Comparison of ENCODE assay signal across 8 cellular contexts in the genomic region with DNA sequence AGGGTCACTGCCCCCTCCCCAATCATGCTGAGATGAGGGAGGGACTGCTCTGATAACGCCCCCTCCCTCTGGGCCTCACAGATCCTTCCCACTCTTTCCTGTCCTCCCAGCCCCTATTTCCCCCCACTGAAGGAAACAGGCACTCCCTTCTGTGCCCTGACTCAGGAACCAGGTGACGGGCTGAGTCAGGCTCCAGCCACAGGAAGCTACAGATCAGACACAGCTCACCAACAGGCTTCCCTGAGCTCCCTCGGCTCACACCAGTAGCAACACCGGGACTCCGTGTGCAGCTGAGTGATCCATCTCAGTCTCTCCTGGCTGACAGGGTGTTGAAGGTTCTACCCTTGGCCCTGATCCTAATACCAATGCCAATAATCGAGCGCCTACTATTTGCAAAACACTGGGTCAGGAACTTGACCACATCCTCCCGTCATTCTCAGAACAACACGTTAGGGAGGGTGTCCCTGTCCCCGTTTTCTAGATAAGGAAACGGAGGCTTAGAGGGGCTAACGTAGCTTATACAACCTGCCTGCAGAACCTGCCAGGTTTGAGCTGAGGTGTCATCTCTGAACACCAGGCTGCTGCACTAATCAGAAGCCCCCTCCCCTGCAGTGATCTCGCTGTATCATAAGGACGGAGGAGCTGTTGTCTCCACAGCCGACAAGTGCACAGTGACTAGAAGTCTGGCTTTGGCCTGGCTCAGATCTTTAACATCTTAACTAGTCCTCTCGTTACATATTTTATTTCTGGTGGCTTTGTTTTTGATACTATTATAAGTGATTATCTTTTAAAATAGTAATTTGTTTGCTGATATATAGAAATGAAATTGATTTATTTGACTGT. TPM values are rescaled to one million over a fixed set of nuclear protein-coding genes. Genes with fewer than 3 reads are reported as not detected.
DNase-seq lines count a peak whose midpoint lies in the region; ATAC-seq lines count a peak whose summit lies in the region.
"Not testable (repeated sequence)": the region's sequence is repeated elsewhere in the genome, so short reads cannot be mapped to it uniquely, and the experiment has no call there.

No MANE protein-coding gene starts in this region.

- peak overlapping the region; percentile 70 for H3K4me3 Mint-ChIP-seq in T-helper 2 cell treated with Interferon-gamma antibody and Interleukin-4, amounts not matched to agents 5 μg/mL and 100 μg/mL, for 36 hours
- peak overlapping the region; percentile 44 to 62 for H3K4me3 Mint-ChIP-seq in activated T-cell treated with anti-CD3 and anti-CD28 coated beads, Interleukin-2, amount 50 U/mL, for 72 hours
- peak overlapping the region; percentile 16 for H3K4me3 Mint-ChIP-seq in central memory CD8-positive, alpha-beta T cell
- peak overlapping the region; percentile 69 for H3K4me3 Mint-ChIP-seq in natural killer cell treated with Interleukin-12 subunit alpha and Interleukin-12 subunit beta and Interleukin-15 and Interleukin-18, amount 100 ng/mL, for 72 hours
- peak overlapping the region; percentile 20 to 56 for H3K4me3 Mint-ChIP-seq in stimulated activated naive CD8-positive, alpha-beta T cell treated with anti-CD3 and anti-CD28 coated beads, Interleukin-15, amount 100 ng/mL, for 72 hours

- intact Hi-C loops in left ventricle myocardium superior (cut with micrococcal nuclease), result not testable (repeated sequence)

- H3K27ac Mint-ChIP-seq in T-helper 2 cell treated with Interferon-gamma antibody and Interleukin-4, amounts not matched to agents 5 μg/mL and 100 μg/mL, for 36 hours, result peak overlapping the region; percentile 72
- H3K27ac Mint-ChIP-seq in activated T-cell treated with anti-CD3 and anti-CD28 coated beads, Interleukin-2, amount 50 U/mL, for 72 hours, result peak overlapping the region; percentile 36
- peak overlapping the region; percentile 74 for H3K27ac Mint-ChIP-seq in central memory CD8-positive, alpha-beta T cell (ENCODE audit: low read depth)
- peak overlapping the region; percentile 70 to 95 for H3K27ac Mint-ChIP-seq in natural killer cell treated with Interleukin-12 subunit alpha and Interleukin-12 subunit beta and Interleukin-15 and Interleukin-18, amount 100 ng/mL, for 72 hours
- H3K27ac Mint-ChIP-seq in stimulated activated naive CD8-positive, alpha-beta T cell treated with anti-CD3 and anti-CD28 coated beads, Interleukin-15, amount 100 ng/mL, for 72 hours, result peak overlapping the region in 1 of 2 donors; percentile 61

- not testable (repeated sequence) for H3K9me3 Mint-ChIP-seq in T-helper 2 cell treated with Interferon-gamma antibody and Interleukin-4, amounts not matched to agents 5 μg/mL and 100 μg/mL, for 36 hours; activated T-cell treated with anti-CD3 and anti-CD28 coated beads, Interleukin-2, amount 50 U/mL, for 72 hours; central memory CD8-positive, alpha-beta T cell; natural killer cell treated with Interleukin-12 subunit alpha and Interleukin-12 subunit beta and Interleukin-15 and Interleukin-18, amount 100 ng/mL, for 72 hours; stimulated activated naive CD8-positive, alpha-beta T cell treated with anti-CD3 and anti-CD28 coated beads, Interleukin-15, amount 100 ng/mL, for 72 hours

- peaks cover 20% of the 10 kb centered on the region for H3K4me1 Mint-ChIP-seq in T-helper 2 cell treated with Interferon-gamma antibody and Interleukin-4, amounts not matched to agents 5 μg/mL and 100 μg/mL, for 36 hours (ENCODE audit: low read depth)
- peaks cover 20% of the 10 kb centered on the region for H3K4me1 Mint-ChIP-seq in activated T-cell treated with anti-CD3 and anti-CD28 coated beads, Interleukin-2, amount 50 U/mL, for 72 hours (ENCODE audit: low read depth)
- peaks cover 11% of the 10 kb centered on the region for H3K4me1 Mint-ChIP-seq in central memory CD8-positive, alpha-beta T cell
- peaks cover 18 to 21% of the 10 kb centered on the region in 2 donors for H3K4me1 Mint-ChIP-seq in natural killer cell treated with Interleukin-12 subunit alpha and Interleukin-12 subunit beta and Interleukin-15 and Interleukin-18, amount 100 ng/mL, for 72 hours (ENCODE audit: low read depth in 2 of 2)
- H3K4me1 Mint-ChIP-seq in stimulated activated naive CD8-positive, alpha-beta T cell treated with anti-CD3 and anti-CD28 coated beads, Interleukin-15, amount 100 ng/mL, for 72 hours, result peaks cover 40% of the 10 kb centered on the region

- DNase-seq in COLO829 (ENCODE audit: low spot score) (peak; percentile 20), Kasumi-1 (lab: John Stamatoyannopoulos, UW) (peak; percentile 42 to 61)
- DNase-seq in T-helper 2 cell treated with Interferon-gamma antibody and Interleukin-4, amounts not matched to agents 5 μg/mL and 100 μg/mL, for 36 hours (ENCODE audit: low spot score), result peak; percentile 56
- peak; percentile 51 to 55 for DNase-seq in activated T-cell treated with anti-CD3 and anti-CD28 coated beads, Interleukin-2, amount 50 U/mL, for 72 hours
- not testable (repeated sequence) for DNase-seq in central memory CD8-positive, alpha-beta T cell (ENCODE audit: low spot score in 2 of 2); left ventricle myocardium superior; natural killer cell treated with Interleukin-12 subunit alpha and Interleukin-12 subunit beta and Interleukin-15 and Interleukin-18, amount 100 ng/mL, for 72 hours (ENCODE audit: low spot score)
- DNase-seq in stimulated activated naive CD8-positive, alpha-beta T cell treated with anti-CD3 and anti-CD28 coated beads, Interleukin-15, amount 100 ng/mL, for 72 hours, result peak in 1 of 2 donors; percentile 51

- peak; percentile 95 to 99 for ATAC-seq in activated T-cell treated with anti-CD3 and anti-CD28 coated beads, Interleukin-2, amount 50 U/mL, for 72 hours (replicated peaks in 1 of 2)
- ATAC-seq in central memory CD8-positive, alpha-beta T cell (replicated peaks; ENCODE audit: extremely low read depth, poor library complexity, severe bottlenecking), result peak; percentile 88
- peak; percentile 67 for ATAC-seq in left ventricle myocardium superior
- peak; percentile 92 to 96 for ATAC-seq in natural killer cell treated with Interleukin-12 subunit alpha and Interleukin-12 subunit beta and Interleukin-15 and Interleukin-18, amount 100 ng/mL, for 72 hours
- peak; percentile 94 for ATAC-seq in stimulated activated naive CD8-positive, alpha-beta T cell treated with anti-CD3 and anti-CD28 coated beads, Interleukin-15, amount 100 ng/mL, for 72 hours

- peaks cover 23% of the 10 kb centered on the region for H3K36me3 Mint-ChIP-seq in T-helper 2 cell treated with Interferon-gamma antibody and Interleukin-4, amounts not matched to agents 5 μg/mL and 100 μg/mL, for 36 hours (ENCODE audit: low read depth)
- not testable (repeated sequence) for H3K36me3 Mint-ChIP-seq in activated T-cell treated with anti-CD3 and anti-CD28 coated beads, Interleukin-2, amount 50 U/mL, for 72 hours (ENCODE audit: insufficient read depth in 2 of 2); natural killer cell treated with Interleukin-12 subunit alpha and Interleukin-12 subunit beta and Interleukin-15 and Interleukin-18, amount 100 ng/mL, for 72 hours
- H3K36me3 Mint-ChIP-seq in central memory CD8-positive, alpha-beta T cell (ENCODE audit: insufficient read depth), result peaks cover 26% of the 10 kb centered on the region

- not testable (repeated sequence) for H3K27me3 Mint-ChIP-seq in T-helper 2 cell treated with Interferon-gamma antibody and Interleukin-4, amounts not matched to agents 5 μg/mL and 100 μg/mL, for 36 hours (ENCODE audit: low read depth); activated T-cell treated with anti-CD3 and anti-CD28 coated beads, Interleukin-2, amount 50 U/mL, for 72 hours (ENCODE audit: low read depth); central memory CD8-positive, alpha-beta T cell; natural killer cell treated with Interleukin-12 subunit alpha and Interleukin-12 subunit beta and Interleukin-15 and Interleukin-18, amount 100 ng/mL, for 72 hours; stimulated activated naive CD8-positive, alpha-beta T cell treated with anti-CD3 and anti-CD28 coated beads, Interleukin-15, amount 100 ng/mL, for 72 hours

RNA-seq across cellular contexts. Expression of a gene that starts 13.5 kb away (rescaled TPM):
- total RNA-seq in activated T-cell treated with anti-CD3 and anti-CD28 coated beads, Interleukin-2, amount 50 U/mL, for 72 hours, result 10 to 100 TPM; 41.4 to 42.6 TPM
- 37.3 TPM for total RNA-seq in left ventricle myocardium superior
- 100 to 1,000 TPM in 1 of 2 donors, 10 to 100 TPM in 1; 79.1 to 102 TPM for total RNA-seq in natural killer cell treated with Interleukin-12 subunit alpha and Interleukin-12 subunit beta and Interleukin-15 and Interleukin-18, amount 100 ng/mL, for 72 hours

RNA-seq across cellular contexts. Expression of a gene that starts 44.4 kb away (rescaled TPM):
- 10 to 100 TPM; 30.4 to 33.3 TPM for total RNA-seq in activated T-cell treated with anti-CD3 and anti-CD28 coated beads, Interleukin-2, amount 50 U/mL, for 72 hours
- total RNA-seq in left ventricle myocardium superior, result 28.0 TPM
- 10 to 100 TPM; 63.1 to 68.1 TPM for total RNA-seq in natural killer cell treated with Interleukin-12 subunit alpha and Interleukin-12 subunit beta and Interleukin-15 and Interleukin-18, amount 100 ng/mL, for 72 hours

Comparison
In these comparisons a context has a peak if more than half of its experiments do, and no peak if none do; other contexts are left out.
1. H3K4me3 Mint-ChIP-seq: peak in every context shown above with its lines; median percentile 70 in T-helper 2 cell treated with Interferon-gamma antibody and Interleukin-4, amounts not matched to agents 5 μg/mL and 100 μg/mL, for 36 hours; 69 in natural killer cell treated with Interleukin-12 subunit alpha and Interleukin-12 subunit beta and Interleukin-15 and Interleukin-18, amount 100 ng/mL, for 72 hours; 53 in activated T-cell treated with anti-CD3 and anti-CD28 coated beads, Interleukin-2, amount 50 U/mL, for 72 hours; 38 in stimulated activated naive CD8-positive, alpha-beta T cell treated with anti-CD3 and anti-CD28 coated beads, Interleukin-15, amount 100 ng/mL, for 72 hours; 16 in central memory CD8-positive, alpha-beta T cell.